Comparison of ENCODE assay signal across 8 cellular contexts in genomic region chr13:41694902-41695301, GRCh38.
DNase-seq lines count a peak whose midpoint lies in the region; ATAC-seq, FAIRE-seq and TF ChIP-seq lines count a peak whose summit lies in the region.

No MANE protein-coding gene starts in this region.

- CTCF ChIA-PET in AG04449 (lab: Yijun Ruan, JAX) (interaction anchor here (1.0 kb wide), 1 partner anchor 27 kb away, joined by 4 read pairs; no protein-coding TSS in a partner anchor), PC-3 (lab: Charles Lee) (no interaction called here)

- intact Hi-C loops in PC-3 (cut with micrococcal nuclease), result loop anchor here (1.0 kb wide), 1 partner anchor 24 kb away; no protein-coding TSS in a partner anchor
- intact Hi-C loops in activated T-helper 1 cell treated with anti-CD3 and anti-CD28 coated beads, Interleukin-12 subunit alpha, Interleukin-12 subunit beta, Interleukin-2, Interleukin-4 antibody, amounts not matched to agents 30 ng/mL and 10 ng/mL and 1 ng/mL, durations not matched to agents 14 hours and 24 hours and 36 hours (cut with micrococcal nuclease), result no loop called here

- H3K27me3 ChIP-seq in PC-3 (ENCODE audit: low read length), result no peaks in the 10 kb centered on the region

- FAIRE-seq in frontal cortex (lab: Jason Lieb, UNC), result no peak

- no TSS peak for BruUV-seq in PC-3 (replicated peaks; lab: Mats Ljungman, UMichigan)

- no peaks in the 10 kb centered on the region for H3F3A ChIP-seq in PC-3 (ENCODE audit: low read length, unreplicated experiment)

- peaks cover 19 to 41% of the 10 kb centered on the region in 2 donors for H3K36me3 Mint-ChIP-seq in stimulated activated naive B cell treated with anti-CD40 and anti-IgM and Interleukin-4, amounts not matched to agents 10 μg/mL and 1 μg/mL and 100 μg/mL, for 72 hours
- H3K36me3 Mint-ChIP-seq in activated T-helper 1 cell treated with anti-CD3 and anti-CD28 coated beads, Interleukin-12 subunit alpha, Interleukin-12 subunit beta, Interleukin-2, Interleukin-4 antibody, amounts not matched to agents 30 ng/mL and 10 ng/mL and 1 ng/mL, durations not matched to agents 14 hours and 24 hours and 36 hours (ENCODE audit: low read depth), result peaks cover 14% of the 10 kb centered on the region

- peak overlapping the region; percentile 68 for H3K9ac ChIP-seq in PC-3 (ENCODE audit: low read length)

- H3K27ac Mint-ChIP-seq in stimulated activated naive B cell treated with anti-CD40 and anti-IgM and Interleukin-4, amounts not matched to agents 10 μg/mL and 1 μg/mL and 100 μg/mL, for 72 hours, result no peak overlapping the region
- H3K27ac Mint-ChIP-seq in activated T-helper 1 cell treated with anti-CD3 and anti-CD28 coated beads, Interleukin-12 subunit alpha, Interleukin-12 subunit beta, Interleukin-2, Interleukin-4 antibody, amounts not matched to agents 30 ng/mL and 10 ng/mL and 1 ng/mL, durations not matched to agents 14 hours and 24 hours and 36 hours, result no peak overlapping the region

- peak overlapping the region; percentile 87 for H3K4me2 ChIP-seq in PC-3 (ENCODE audit: low read length)

- H3K4me1 Mint-ChIP-seq in stimulated activated naive B cell treated with anti-CD40 and anti-IgM and Interleukin-4, amounts not matched to agents 10 μg/mL and 1 μg/mL and 100 μg/mL, for 72 hours, result peaks cover 7 to 16% of the 10 kb centered on the region in 2 donors
- no peaks in the 10 kb centered on the region for H3K4me1 Mint-ChIP-seq in activated T-helper 1 cell treated with anti-CD3 and anti-CD28 coated beads, Interleukin-12 subunit alpha, Interleukin-12 subunit beta, Interleukin-2, Interleukin-4 antibody, amounts not matched to agents 30 ng/mL and 10 ng/mL and 1 ng/mL, durations not matched to agents 14 hours and 24 hours and 36 hours (ENCODE audit: low read depth)

- no peaks in the 10 kb centered on the region for H4K20me1 ChIP-seq in PC-3 (ENCODE audit: low read length)

- peak overlapping the region; percentile 72 for H2AFZ ChIP-seq in PC-3 (ENCODE audit: low read length)

- DNase-seq in AG04449 (ENCODE audit: low read depth, low spot score) (peak; percentile 82), H4 (ENCODE audit: low spot score) (peak; percentile 80), PC-3 (peak; percentile 87), glomerular visceral epithelial cell (ENCODE audit: extremely low spot score) (peak; percentile 77), frontal cortex (ENCODE audit: low spot score in 2 of 2) (no peak), Ammon's horn (ENCODE audit: low spot score) (no peak)
- no peak for DNase-seq in stimulated activated naive B cell treated with anti-CD40 and anti-IgM and Interleukin-4, amounts not matched to agents 10 μg/mL and 1 μg/mL and 100 μg/mL, for 72 hours
- no peak for DNase-seq in activated T-helper 1 cell treated with anti-CD3 and anti-CD28 coated beads, Interleukin-12 subunit alpha, Interleukin-12 subunit beta, Interleukin-2, Interleukin-4 antibody, amounts not matched to agents 30 ng/mL and 10 ng/mL and 1 ng/mL, durations not matched to agents 14 hours and 24 hours and 36 hours (ENCODE audit: low spot score)

- no peaks in the 10 kb centered on the region for H3K79me2 ChIP-seq in PC-3 (ENCODE audit: low read length)

- peak; percentile 76 for ATAC-seq in PC-3
- ATAC-seq in stimulated activated naive B cell treated with anti-CD40 and anti-IgM and Interleukin-4, amounts not matched to agents 10 μg/mL and 1 μg/mL and 100 μg/mL, for 72 hours (replicated peaks), result peak; percentile 70 to 84

- peaks cover 47% of the 10 kb centered on the region for H3K4me1 ChIP-seq in PC-3 (ENCODE audit: insufficient read depth, low read length)

- H3K27me3 Mint-ChIP-seq in stimulated activated naive B cell treated with anti-CD40 and anti-IgM and Interleukin-4, amounts not matched to agents 10 μg/mL and 1 μg/mL and 100 μg/mL, for 72 hours, result no peaks in the 10 kb centered on the region
- H3K27me3 Mint-ChIP-seq in activated T-helper 1 cell treated with anti-CD3 and anti-CD28 coated beads, Interleukin-12 subunit alpha, Interleukin-12 subunit beta, Interleukin-2, Interleukin-4 antibody, amounts not matched to agents 30 ng/mL and 10 ng/mL and 1 ng/mL, durations not matched to agents 14 hours and 24 hours and 36 hours (ENCODE audit: insufficient read depth), result no peaks in the 10 kb centered on the region

- H3K4me3 Mint-ChIP-seq in stimulated activated naive B cell treated with anti-CD40 and anti-IgM and Interleukin-4, amounts not matched to agents 10 μg/mL and 1 μg/mL and 100 μg/mL, for 72 hours, result no peak overlapping the region
- H3K4me3 Mint-ChIP-seq in activated T-helper 1 cell treated with anti-CD3 and anti-CD28 coated beads, Interleukin-12 subunit alpha, Interleukin-12 subunit beta, Interleukin-2, Interleukin-4 antibody, amounts not matched to agents 30 ng/mL and 10 ng/mL and 1 ng/mL, durations not matched to agents 14 hours and 24 hours and 36 hours, result no peak overlapping the region

- peaks cover 11% of the 10 kb centered on the region; the same call in 1 of the 2 replicates for H3K36me3 ChIP-seq in PC-3 (ENCODE audit: low read depth, low read length)

- peak overlapping the region; percentile 96 for H3K27ac ChIP-seq in PC-3 (ENCODE audit: low read length)

- POLR2A ChIA-PET in AG04449 (lab: Yijun Ruan, JAX) (no interaction called here), PC-3 (lab: Charles Lee; ENCODE audit: unreplicated experiment) (no interaction called here)

- no peak overlapping the region for H3K4me3 ChIP-seq in AG04449 (ENCODE audit: low read depth, low read length)
- peak overlapping the region; percentile 60 for H3K4me3 ChIP-seq in PC-3 (ENCODE audit: low read length)

- no peaks in the 10 kb centered on the region for H3K9me2 ChIP-seq in PC-3 (replicated peaks; ENCODE audit: low read length)

- no peak for TF ChIP-seq CTCF in AG04449 (IDR thresholded peaks at IDR 0.05; ENCODE audit: insufficient read depth, low read length, missing control alignments)
- TF ChIP-seq CTCF in PC-3 (conservative IDR thresholded peaks at IDR 0.05; ENCODE audit: low read depth, low read length), result no peak

- H3K9me3 ChIP-seq in PC-3 (ENCODE audit: low read length), result no peaks in the 10 kb centered on the region

- H3K9me3 Mint-ChIP-seq in stimulated activated naive B cell treated with anti-CD40 and anti-IgM and Interleukin-4, amounts not matched to agents 10 μg/mL and 1 μg/mL and 100 μg/mL, for 72 hours, result no peaks in the 10 kb centered on the region
- no peaks in the 10 kb centered on the region for H3K9me3 Mint-ChIP-seq in activated T-helper 1 cell treated with anti-CD3 and anti-CD28 coated beads, Interleukin-12 subunit alpha, Interleukin-12 subunit beta, Interleukin-2, Interleukin-4 antibody, amounts not matched to agents 30 ng/mL and 10 ng/mL and 1 ng/mL, durations not matched to agents 14 hours and 24 hours and 36 hours

Comparison
In these comparisons a context has a peak if more than half of its experiments do, and no peak if none do; other contexts are left out.
1. DNase-seq: peak in AG04449 (single experiment), H4 (single experiment), PC-3 (single experiment) and glomerular visceral epithelial cell (single experiment); none in stimulated activated naive B cell treated with anti-CD40 and anti-IgM and Interleukin-4, amounts not matched to agents 10 μg/mL and 1 μg/mL and 100 μg/mL, for 72 hours (single experiment), frontal cortex (0 of 2), activated T-helper 1 cell treated with anti-CD3 and anti-CD28 coated beads, Interleukin-12 subunit alpha, Interleukin-12 subunit beta, Interleukin-2, Interleukin-4 antibody, amounts not matched to agents 30 ng/mL and 10 ng/mL and 1 ng/mL, durations not matched to agents 14 hours and 24 hours and 36 hours (single experiment) and Ammon's horn (single experiment).